ENCODE assay signal across 16 cellular contexts in genomic region chr12:52944683-52945388, GRCh38. TPM values are rescaled to one million over a fixed set of nuclear protein-coding genes. Genes with fewer than 3 reads are reported as not detected.
DNase-seq lines count a peak whose midpoint lies in the region; ATAC-seq, FAIRE-seq and TF ChIP-seq lines count a peak whose summit lies in the region.
"Had no signal": no experiment of that assay in that cellular context is flagged by ENCODE, and none has a peak within 500 bp of the region (broad histone marks: within the 10 kb centered on the region; RNA-seq: fewer than 3 reads in every experiment).

No MANE protein-coding gene starts in this region.

- peaks cover 12 to 30% (median 17%) of the 10 kb centered on the region in 3 donors for H3K4me1 ChIP-seq in pancreas

- H3K27ac ChIP-seq in RWPE1: peak overlapping the region; percentile 68; the same call in 1 of the 2 replicates
- peak overlapping the region; percentile 94 to 96 (median 95) for H3K27ac ChIP-seq in pancreas
- H3K27ac ChIP-seq: parathyroid adenoma had no signal

- FAIRE-seq in pancreas (lab: Jason Lieb, UNC): no peak
- FAIRE-seq: small intestine, TTC549 had no signal

- POLR2A ChIA-PET in RWPE1 (lab: Yijun Ruan, JAX; ENCODE audit: low non-redundant PET): interaction anchor here (0.6 kb wide), 2 partner anchors 18 to 509 kb away, joined by 3 to 5 read pairs; no protein-coding TSS in a partner anchor

- no peaks in the 10 kb centered on the region for H3K9me3 ChIP-seq in iPS-18c (ENCODE audit: control insufficient read depth, insufficient read depth, low read length)
- no peaks in the 10 kb centered on the region for H3K9me3 ChIP-seq in pancreas
- H3K9me3 ChIP-seq: mucosa of descending colon had no signal

- ATAC-seq in pancreas (no peak), GM21723 (IDR thresholded peaks at IDR 0.05; ENCODE audit: unreplicated experiment) (no peak), GM18868 (IDR thresholded peaks at IDR 0.05; ENCODE audit: unreplicated experiment) (no peak)
- ATAC-seq: mucosa of descending colon; stimulated activated naive CD8-positive, alpha-beta T cell treated with anti-CD3 and anti-CD28 coated beads, Interleukin-15, Interleukin-2, amounts not matched to agents 100 U/mL and 50 U/mL, for 24 hours had no signal

- WGBS in pancreas, 2 donors: 81 to 88% methylated on average over 8 of the region's 8 CpGs

- CTCF ChIA-PET in RWPE1 (lab: Yijun Ruan, JAX): interaction anchor here (0.6 to 2.8 kb wide), 4 partner anchors 23 to 60 kb away, joined by 3 to 10 read pairs (median 8); partner anchors contain the start of gene KRT8

- intact Hi-C loops in pancreas (cut with DNase I): no loop called here

- H3K4me3 ChIP-seq in H7 (ENCODE audit: insufficient read depth, low read depth, low read length) (no peak overlapping the region), iPS-18c (ENCODE audit: insufficient read depth, low read depth, low read length) (peak overlapping the region; percentile 0; the same call in 1 of the 2 replicates), pancreas (no peak overlapping the region)
- H3K4me3 ChIP-seq: mucosa of descending colon had no signal

- H3K27me3 ChIP-seq in H7 (ENCODE audit: control insufficient read depth, insufficient read depth, low read length): no peaks in the 10 kb centered on the region
- no peaks in the 10 kb centered on the region for H3K27me3 ChIP-seq in pancreas

- DNase-seq in H7: peak; percentile 18
- DNase-seq in RWPE1 (ENCODE audit: low spot score): no peak
- no peak for DNase-seq in pancreas
- DNase-seq in NCI-H510A (lab: John Stamatoyannopoulos, UW): no peak
- DNase-seq in germinal center (ENCODE audit: low spot score): no peak
- DNase-seq: activated CD4-positive, alpha-beta memory T cell treated with anti-CD3 and anti-CD28 coated beads for 36 hours; GDM1; mucosa of descending colon; NCI-H1694; small intestine; stimulated activated naive CD8-positive, alpha-beta T cell treated with anti-CD3 and anti-CD28 coated beads, Interleukin-15, Interleukin-2, amounts not matched to agents 100 U/mL and 50 U/mL, for 24 hours had no signal

- H3K36me3 ChIP-seq in H7 (replicated peaks; ENCODE audit: control insufficient read depth, insufficient read depth, low read length) (no peaks in the 10 kb centered on the region), pancreas (no peaks in the 10 kb centered on the region)

- TF ChIP-seq CTCF in RWPE1 (conservative IDR thresholded peaks at IDR 0.05; ENCODE audit: low read depth): no peak
- no peak for TF ChIP-seq CTCF in pancreas (IDR thresholded peaks at IDR 0.05)

RNA-seq across cellular contexts. Expression of gene KRT18, which starts 4.1 kb away (rescaled TPM):
- total RNA-seq in H7 (2014; rRNA removed; shearing (Covaris generic)): 578 and 613 TPM in 2 replicates
- total RNA-seq in pancreas: 100 to 1,000 TPM; 309 to 595 (median 384) TPM
- 100 to 1,000 TPM; 526 to 610 TPM for polyA plus RNA-seq in pancreas

RNA-seq across cellular contexts. Expression of gene KRT8, which starts 40.0 kb away (rescaled TPM):
- 318 and 445 TPM in 2 replicates for total RNA-seq in H7 (2014; rRNA removed; shearing (Covaris generic))
- 100 to 1,000 TPM; 317 to 789 (median 496) TPM for total RNA-seq in pancreas
- polyA plus RNA-seq in pancreas: 100 to 1,000 TPM; 698 to 759 TPM
